ENCODE assay signal across 1 cellular context in the genomic region with DNA sequence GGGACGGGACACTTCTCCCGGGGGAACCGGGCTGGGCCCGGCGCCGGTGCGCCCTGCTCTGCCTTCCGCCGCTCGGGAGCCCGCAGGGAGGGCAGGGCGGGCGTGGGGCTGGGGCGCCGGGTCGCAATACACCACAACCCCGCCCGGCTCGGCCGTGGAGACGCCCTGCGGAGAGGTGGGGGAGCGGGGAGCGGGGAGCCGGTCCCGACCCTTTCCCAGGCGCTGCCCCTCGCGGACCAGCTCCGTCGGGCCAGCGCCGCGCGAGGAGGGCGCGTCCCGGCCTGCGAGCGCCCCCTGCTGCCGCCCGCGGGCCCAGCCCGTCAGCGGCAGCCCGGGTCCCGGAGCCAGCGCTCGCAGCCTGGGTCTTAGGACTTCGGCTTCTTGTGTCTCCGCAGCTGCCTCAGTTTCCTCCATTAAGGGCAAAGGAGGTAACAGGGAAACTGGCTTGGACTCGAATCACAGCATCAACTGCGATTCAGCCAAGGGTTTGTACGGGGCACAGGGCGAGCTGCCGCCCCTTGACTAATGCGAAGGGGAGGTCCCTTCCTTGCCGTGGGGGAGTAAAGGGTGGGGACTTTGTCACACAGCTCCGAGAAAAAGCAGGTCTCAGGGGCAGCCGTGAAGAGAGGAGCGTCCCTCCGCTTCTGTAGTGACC.
TF ChIP-seq lines count a peak whose summit lies in the region.

No MANE protein-coding gene starts in this region.

TF ChIP-seq in HepG2, 621 proteins besides CTCF, POLR2A, EP300 and RAD21 (continued from another document and continues in another):
- no peak for TF ChIP-seq AKNA (CRISPR knock-in tag; IDR thresholded peaks at IDR 0.05; ENCODE audit: borderline replicate concordance)
- no peak for TF ChIP-seq ZNF180 (CRISPR knock-in tag; IDR thresholded peaks at IDR 0.05; ENCODE audit: borderline replicate concordance, low read depth)
- TF ChIP-seq ZNF773 (CRISPR knock-in tag; IDR thresholded peaks at IDR 0.05; ENCODE audit: borderline replicate concordance) = 0 out of 2 replicates have a peak, but pooled peaks have one; percentile 13
- no peak for TF ChIP-seq ZFP91 (CRISPR knock-in tag; IDR thresholded peaks at IDR 0.05; ENCODE audit: borderline replicate concordance)
- TF ChIP-seq ESRRA (CRISPR knock-in tag; IDR thresholded peaks at IDR 0.05; ENCODE audit: low read depth) = no peak
- TF ChIP-seq SP1 (IDR thresholded peaks at IDR 0.05) = no peak
- no peak for TF ChIP-seq SP1 (CRISPR knock-in tag; IDR thresholded peaks at IDR 0.05)
- 0 out of 2 replicates have a peak, but pooled peaks have one; percentile 64 for TF ChIP-seq ZNF34 (CRISPR knock-in tag; IDR thresholded peaks at IDR 0.05; ENCODE audit: borderline replicate concordance)
- 0 out of 2 replicates have a peak, but pooled peaks have one; percentile 7 for TF ChIP-seq NR0B2 (CRISPR knock-in tag; IDR thresholded peaks at IDR 0.05)
- no peak for TF ChIP-seq MLXIP (CRISPR knock-in tag; IDR thresholded peaks at IDR 0.05; ENCODE audit: borderline replicate concordance)
- no peak for TF ChIP-seq ZNF616 (CRISPR knock-in tag; IDR thresholded peaks at IDR 0.05; ENCODE audit: low read depth)
- 0 out of 2 replicates have a peak, but pooled peaks have one; percentile 67 for TF ChIP-seq RNF2 (conservative IDR thresholded peaks at IDR 0.05; ENCODE audit: low read depth)
- TF ChIP-seq THYN1 (CRISPR knock-in tag; IDR thresholded peaks at IDR 0.05; ENCODE audit: borderline replicate concordance, low read depth) = no peak
- TF ChIP-seq ZNF20 (CRISPR knock-in tag; IDR thresholded peaks at IDR 0.05) = no peak
- no peak for TF ChIP-seq WIZ (CRISPR knock-in tag; IDR thresholded peaks at IDR 0.05)
- no peak for TF ChIP-seq HIC2 (CRISPR knock-in tag; IDR thresholded peaks at IDR 0.05; ENCODE audit: low read depth)
- no peak for TF ChIP-seq GATAD2A (CRISPR knock-in tag; IDR thresholded peaks at IDR 0.05)
- TF ChIP-seq ZNF3 (CRISPR knock-in tag; IDR thresholded peaks at IDR 0.05) = no peak
- peak; percentile 99 for TF ChIP-seq ZNF777 (CRISPR knock-in tag; IDR thresholded peaks at IDR 0.05)
- 0 out of 2 replicates have a peak, but pooled peaks have one; percentile 67 for TF ChIP-seq GLI4 (CRISPR knock-in tag; IDR thresholded peaks at IDR 0.05; ENCODE audit: borderline replicate concordance)
- no peak for TF ChIP-seq NFE2L1 (CRISPR knock-in tag; IDR thresholded peaks at IDR 0.05; ENCODE audit: borderline replicate concordance)
- no peak for TF ChIP-seq PITX1 (CRISPR knock-in tag; IDR thresholded peaks at IDR 0.05)
- TF ChIP-seq CREM (IDR thresholded peaks at IDR 0.05) = no peak
- TF ChIP-seq CREM (CRISPR knock-in tag; IDR thresholded peaks at IDR 0.05) = no peak
- no peak for TF ChIP-seq RFX1 (IDR thresholded peaks at IDR 0.05)
- TF ChIP-seq ELF3 (CRISPR knock-in tag; IDR thresholded peaks at IDR 0.05) = no peak
- TF ChIP-seq, protein P1, sequence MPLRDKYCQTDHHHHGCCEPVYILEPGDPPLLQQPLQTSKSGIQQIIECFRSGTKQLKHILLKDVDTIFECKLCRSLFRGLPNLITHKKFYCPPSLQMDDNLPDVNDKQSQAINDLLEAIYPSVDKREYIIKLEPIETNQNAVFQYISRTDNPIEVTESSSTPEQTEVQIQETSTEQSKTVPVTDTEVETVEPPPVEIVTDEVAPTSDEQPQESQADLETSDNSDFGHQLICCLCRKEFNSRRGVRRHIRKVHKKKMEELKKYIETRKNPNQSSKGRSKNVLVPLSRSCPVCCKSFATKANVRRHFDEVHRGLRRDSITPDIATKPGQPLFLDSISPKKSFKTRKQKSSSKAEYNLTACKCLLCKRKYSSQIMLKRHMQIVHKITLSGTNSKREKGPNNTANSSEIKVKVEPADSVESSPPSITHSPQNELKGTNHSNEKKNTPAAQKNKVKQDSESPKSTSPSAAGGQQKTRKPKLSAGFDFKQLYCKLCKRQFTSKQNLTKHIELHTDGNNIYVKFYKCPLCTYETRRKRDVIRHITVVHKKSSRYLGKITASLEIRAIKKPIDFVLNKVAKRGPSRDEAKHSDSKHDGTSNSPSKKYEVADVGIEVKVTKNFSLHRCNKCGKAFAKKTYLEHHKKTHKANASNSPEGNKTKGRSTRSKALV (CRISPR knock-in tag; IDR thresholded peaks at IDR 0.05) = peak; percentile 66
- TF ChIP-seq RAD51 (IDR thresholded peaks at IDR 0.05; ENCODE audit: borderline replicate concordance) = no peak
- TF ChIP-seq ZNF83 (CRISPR knock-in tag; IDR thresholded peaks at IDR 0.05; ENCODE audit: borderline replicate concordance) = no peak
- TF ChIP-seq ZNF574 (CRISPR knock-in tag; IDR thresholded peaks at IDR 0.05) = 0 out of 2 replicates have a peak, but pooled peaks have one; percentile 26
- TF ChIP-seq ZNF446 (CRISPR knock-in tag; IDR thresholded peaks at IDR 0.05) = 0 out of 2 replicates have a peak, but pooled peaks have one; percentile 68
- no peak for TF ChIP-seq ZNF570 (CRISPR knock-in tag; IDR thresholded peaks at IDR 0.05; ENCODE audit: borderline replicate concordance)
- no peak for TF ChIP-seq KLF15 (CRISPR knock-in tag; IDR thresholded peaks at IDR 0.05; ENCODE audit: borderline replicate concordance)
- TF ChIP-seq ZNF556 (CRISPR knock-in tag; IDR thresholded peaks at IDR 0.05; ENCODE audit: borderline replicate concordance) = 0 out of 2 replicates have a peak, but pooled peaks have one; percentile 34
- TF ChIP-seq, protein P2, sequence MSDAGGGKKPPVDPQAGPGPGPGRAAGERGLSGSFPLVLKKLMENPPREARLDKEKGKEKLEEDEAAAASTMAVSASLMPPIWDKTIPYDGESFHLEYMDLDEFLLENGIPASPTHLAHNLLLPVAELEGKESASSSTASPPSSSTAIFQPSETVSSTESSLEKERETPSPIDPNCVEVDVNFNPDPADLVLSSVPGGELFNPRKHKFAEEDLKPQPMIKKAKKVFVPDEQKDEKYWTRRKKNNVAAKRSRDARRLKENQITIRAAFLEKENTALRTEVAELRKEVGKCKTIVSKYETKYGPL (CRISPR knock-in tag; IDR thresholded peaks at IDR 0.05) = no peak
- no peak for TF ChIP-seq FOXK1 (CRISPR knock-in tag; IDR thresholded peaks at IDR 0.05; ENCODE audit: borderline replicate concordance, low read depth)
- no peak for TF ChIP-seq MAF1 (CRISPR knock-in tag; IDR thresholded peaks at IDR 0.05; ENCODE audit: borderline replicate concordance)
- TF ChIP-seq, protein P3, sequence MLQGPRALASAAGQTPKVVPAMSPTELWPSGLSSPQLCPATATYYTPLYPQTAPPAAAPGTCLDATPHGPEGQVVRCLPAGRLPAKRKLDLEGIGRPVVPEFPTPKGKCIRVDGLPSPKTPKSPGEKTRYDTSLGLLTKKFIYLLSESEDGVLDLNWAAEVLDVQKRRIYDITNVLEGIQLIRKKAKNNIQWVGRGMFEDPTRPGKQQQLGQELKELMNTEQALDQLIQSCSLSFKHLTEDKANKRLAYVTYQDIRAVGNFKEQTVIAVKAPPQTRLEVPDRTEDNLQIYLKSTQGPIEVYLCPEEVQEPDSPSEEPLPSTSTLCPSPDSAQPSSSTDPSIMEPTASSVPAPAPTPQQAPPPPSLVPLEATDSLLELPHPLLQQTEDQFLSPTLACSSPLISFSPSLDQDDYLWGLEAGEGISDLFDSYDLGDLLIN (CRISPR knock-in tag; IDR thresholded peaks at IDR 0.05; ENCODE audit: borderline replicate concordance) = no peak
- no peak for TF ChIP-seq MEIS1 (CRISPR knock-in tag; IDR thresholded peaks at IDR 0.05; ENCODE audit: borderline replicate concordance)
- TF ChIP-seq ZNF17 (CRISPR knock-in tag; IDR thresholded peaks at IDR 0.05) = no peak
